ENCODE assay signal across 30 cellular contexts in genomic region chr19:17549088-17549740, GRCh38. TPM values are rescaled to one million over a fixed set of nuclear protein-coding genes. Genes with fewer than 3 reads are reported as not detected.
DNase-seq lines count a peak whose midpoint lies in the region; ATAC-seq and TF ChIP-seq lines count a peak whose summit lies in the region.
"Had no signal": no experiment of that assay in that cellular context is flagged by ENCODE, and none has a peak within 500 bp of the region (broad histone marks: within the 10 kb centered on the region; RNA-seq: fewer than 3 reads in every experiment).

No MANE protein-coding gene starts in this region.

- in situ Hi-C loops in GM23248 (cut with MboI) = no loop called here

- H3K4me3 Mint-ChIP-seq in IgD-negative memory B cell (no peak overlapping the region), endothelial cell (ENCODE audit: unreplicated experiment) (no peak overlapping the region)
- H3K4me3 Mint-ChIP-seq: activated CD4-positive, alpha-beta T cell treated with anti-CD3 and anti-CD28 coated beads, Interleukin-2, amount 10 ng/mL, durations not matched to agents 24 days and 14 days; mesothelial cell of epicardium; naive thymus-derived CD4-positive, alpha-beta T cell; T-helper 2 cell treated with Interferon-gamma antibody and Interleukin-4, amounts not matched to agents 5 μg/mL and 100 μg/mL, for 36 hours had no signal

- H3K27ac Mint-ChIP-seq in IgD-negative memory B cell (peak overlapping the region in 2 of 3 donors; percentile 14 to 39), endothelial cell (ENCODE audit: unreplicated experiment) (no peak overlapping the region)
- H3K27ac Mint-ChIP-seq: activated CD4-positive, alpha-beta T cell treated with anti-CD3 and anti-CD28 coated beads, Interleukin-2, amount 10 ng/mL, durations not matched to agents 24 days and 14 days; activated naive CD4-positive, alpha-beta T cell treated with anti-CD3 and anti-CD28 coated beads, Interleukin-2, amount 50 U/mL, for 72 hours; activated T-helper 2 cell treated with anti-CD3 and anti-CD28 coated beads, Interferon-gamma antibody, Interleukin-2, Interleukin-4, amounts not matched to agents 10 μg/mL and 5 μg/mL and 100 μg/mL, durations not matched to agents 14 hours and 24 hours and 36 hours; mesothelial cell of epicardium; naive thymus-derived CD4-positive, alpha-beta T cell; progenitor cell of endocrine pancreas; T-helper 2 cell treated with Interferon-gamma antibody and Interleukin-4, amounts not matched to agents 5 μg/mL and 100 μg/mL, for 36 hours had no signal

- peaks cover 20% of the 10 kb centered on the region for H3F3A ChIP-seq in GM23248 (ENCODE audit: insufficient read depth)

- H3K9me3 ChIP-seq in BLaER1 (no peaks in the 10 kb centered on the region), GM23248 (ENCODE audit: low read depth) (no peaks in the 10 kb centered on the region)
- H3K9me3 ChIP-seq: gastrocnemius medialis, Peyer's patch, sigmoid colon, thyroid gland, uterus had no signal

- peak; percentile 16 for DNase-seq in RKO (ENCODE audit: low spot score)
- peak; percentile 12 for DNase-seq in fibroblast of mammary gland (ENCODE audit: low read depth)
- no peak for DNase-seq in GM23248
- DNase-seq in endothelial cell (ENCODE audit: low spot score) = no peak
- DNase-seq: activated CD4-positive, alpha-beta T cell treated with anti-CD3 and anti-CD28 coated beads, Interleukin-2, amount 10 ng/mL, durations not matched to agents 24 days and 14 days; activated CD8-positive, alpha-beta memory T cell treated with anti-CD3 and anti-CD28 coated beads for 24 hours; activated T-cell treated with anti-CD3 and anti-CD28 coated beads for 4 hours; gastrocnemius medialis; kidney glomerular epithelial cell; naive thymus-derived CD4-positive, alpha-beta T cell; NCI-H1436; NCI-H2107; NCI-H510A; NK-92 treated with Interleukin-12 subunit alpha and Interleukin-12 subunit beta, amount 100 ng/mL, for 24 hours; nucleus accumbens; Peyer's patch; SHP77 treated with DMSO at 0.1 percent for 48 hours; sigmoid colon; stimulated activated CD4-positive, alpha-beta T cell treated with anti-CD3 and anti-CD28 coated beads, Interleukin-12 subunit alpha, Interleukin-12 subunit beta, amount 100 ng/mL, for 4 hours; stimulated activated CD4-positive, alpha-beta T cell treated with anti-CD3 and anti-CD28 coated beads, Interleukin-2, amount 100 ng/mL, for 48 hours; thyroid gland; uterus had no signal

- H3K9ac ChIP-seq in BLaER1 (no peak overlapping the region), GM23248 (no peak overlapping the region)

- peak overlapping the region; percentile 53 for H3K4me2 ChIP-seq in BLaER1
- H3K4me2 ChIP-seq in GM23248 (ENCODE audit: unreplicated experiment) = no peak overlapping the region

- H4K20me1 ChIP-seq in BLaER1 = no peaks in the 10 kb centered on the region
- H4K20me1 ChIP-seq in GM23248 (ENCODE audit: insufficient read depth) = no peaks in the 10 kb centered on the region

- peaks cover under 1 to 4% (median 3%) of the 10 kb centered on the region in 3 donors for H3K4me1 Mint-ChIP-seq in IgD-negative memory B cell
- peaks cover 14% of the 10 kb centered on the region for H3K4me1 Mint-ChIP-seq in endothelial cell (ENCODE audit: unreplicated experiment)
- H3K4me1 Mint-ChIP-seq: mesothelial cell of epicardium had no signal

- H3K9me2 ChIP-seq in GM23248 (ENCODE audit: insufficient read depth) = no peaks in the 10 kb centered on the region

- H3K27me3 ChIP-seq in BLaER1 = no peaks in the 10 kb centered on the region
- no peaks in the 10 kb centered on the region for H3K27me3 ChIP-seq in GM23248 (replicated peaks; ENCODE audit: insufficient read depth)
- H3K27me3 ChIP-seq: gastrocnemius medialis, Peyer's patch, sigmoid colon, thyroid gland, uterus had no signal

- H3K4me1 ChIP-seq in BLaER1 = peaks cover 95% of the 10 kb centered on the region
- H3K4me1 ChIP-seq in GM23248 (ENCODE audit: insufficient read depth) = peaks cover 10% of the 10 kb centered on the region
- H3K4me1 ChIP-seq: Peyer's patch, sigmoid colon, uterus had no signal

- H3K9me3 Mint-ChIP-seq in IgD-negative memory B cell (no peaks in the 10 kb centered on the region), endothelial cell (ENCODE audit: unreplicated experiment) (no peaks in the 10 kb centered on the region)
- H3K9me3 Mint-ChIP-seq: activated CD4-positive, alpha-beta T cell treated with anti-CD3 and anti-CD28 coated beads, Interleukin-2, amount 10 ng/mL, durations not matched to agents 24 days and 14 days; activated naive CD4-positive, alpha-beta T cell treated with anti-CD3 and anti-CD28 coated beads, Interleukin-2, amount 50 U/mL, for 72 hours; activated T-helper 2 cell treated with anti-CD3 and anti-CD28 coated beads, Interferon-gamma antibody, Interleukin-2, Interleukin-4, amounts not matched to agents 10 μg/mL and 5 μg/mL and 100 μg/mL, durations not matched to agents 14 hours and 24 hours and 36 hours; naive thymus-derived CD4-positive, alpha-beta T cell; T-helper 2 cell treated with Interferon-gamma antibody and Interleukin-4, amounts not matched to agents 5 μg/mL and 100 μg/mL, for 36 hours had no signal

- H2AFZ ChIP-seq in GM23248 = no peak overlapping the region

- H3K27me3 Mint-ChIP-seq in IgD-negative memory B cell (no peaks in the 10 kb centered on the region), endothelial cell (ENCODE audit: unreplicated experiment) (peaks cover 11% of the 10 kb centered on the region)
- H3K27me3 Mint-ChIP-seq: activated CD4-positive, alpha-beta T cell treated with anti-CD3 and anti-CD28 coated beads, Interleukin-2, amount 10 ng/mL, durations not matched to agents 24 days and 14 days; naive thymus-derived CD4-positive, alpha-beta T cell had no signal

- WGBS in GM23248 (ENCODE audit: low coverage in 1 of 2, low lambda C conversion rate in 2 of 2, missing lambda C conversion rate in 2 of 2), 2 experiments = 59 to 66% methylated on average over 5 of the region's 5 CpGs

- H3K27ac ChIP-seq in BLaER1 (peak overlapping the region; percentile 68), GM23248 (no peak overlapping the region)
- H3K27ac ChIP-seq: gastrocnemius medialis, Peyer's patch, sigmoid colon, thyroid gland, uterus had no signal

- H3K36me3 Mint-ChIP-seq in IgD-negative memory B cell (peaks cover 9% of the 10 kb centered on the region), endothelial cell (ENCODE audit: low read depth, unreplicated experiment) (no peaks in the 10 kb centered on the region)
- H3K36me3 Mint-ChIP-seq: activated naive CD4-positive, alpha-beta T cell treated with anti-CD3 and anti-CD28 coated beads, Interleukin-2, amount 50 U/mL, for 72 hours; mesothelial cell of epicardium; naive thymus-derived CD4-positive, alpha-beta T cell had no signal

- H3K4me3 ChIP-seq in BLaER1 (no peak overlapping the region), fibroblast of mammary gland (ENCODE audit: control insufficient read depth, low read depth, low read length) (no peak overlapping the region), GM23248 (no peak overlapping the region)
- H3K4me3 ChIP-seq: gastrocnemius medialis, Peyer's patch, sigmoid colon, thyroid gland, uterus had no signal

- ATAC-seq in GM18519 (IDR thresholded peaks at IDR 0.05; ENCODE audit: low FRiP score, unreplicated experiment) = no peak
- ATAC-seq: activated naive CD4-positive, alpha-beta T cell treated with anti-CD3 and anti-CD28 coated beads, Interleukin-2, amount 50 U/mL, for 72 hours; gastrocnemius medialis; naive thymus-derived CD4-positive, alpha-beta T cell had no signal

- TF ChIP-seq CTCF in fibroblast of mammary gland (conservative IDR thresholded peaks at IDR 0.05; ENCODE audit: control insufficient read depth, insufficient read depth, low read depth, low read length) (no peak), endothelial cell (IDR thresholded peaks at IDR 0.05; ENCODE audit: unreplicated experiment) (no peak)

- H3K79me2 ChIP-seq in GM23248 (ENCODE audit: insufficient read depth) = no peaks in the 10 kb centered on the region

- H3K36me3 ChIP-seq in BLaER1 (peaks cover 41% of the 10 kb centered on the region), GM23248 (ENCODE audit: low read depth) (no peaks in the 10 kb centered on the region)
- H3K36me3 ChIP-seq: gastrocnemius medialis, Peyer's patch, sigmoid colon, thyroid gland, uterus had no signal

RNA-seq across cellular contexts. Expression of gene COLGALT1, which starts 6.2 kb away (rescaled TPM):
- polyA plus RNA-seq in IgD-negative memory B cell (11.5 TPM), GM23248 (2016; fragmentation: Nextera tagmentation; extraction: Ambion mirVana) (98.9 and 104 TPM in 2 replicates)
- total RNA-seq in GM23248 (2014; rRNA removed; shearing (Covaris generic)) = 126 and 134 TPM in 2 replicates
- total RNA-seq in endothelial cell (ENCODE audit: unreplicated experiment) = 257 TPM

RNA-seq across cellular contexts. Expression of gene PGLS, which starts 37.8 kb away (rescaled TPM):
- 106 TPM for polyA plus RNA-seq in IgD-negative memory B cell
- total RNA-seq in GM23248 (2014; rRNA removed; shearing (Covaris generic)) = 96.0 and 125 TPM in 2 replicates
- polyA plus RNA-seq in GM23248 (2016; fragmentation: Nextera tagmentation; extraction: Ambion mirVana) = 135 and 140 TPM in 2 replicates
- total RNA-seq in endothelial cell (ENCODE audit: unreplicated experiment) = 184 TPM

Comparison
In these comparisons a context has a peak if more than half of its experiments do, and no peak if none do; other contexts are left out.
1. DNase-seq: peak in RKO (single experiment) and fibroblast of mammary gland (single experiment); none in GM23248 (single experiment) and endothelial cell (single experiment).